13 cellular contexts compared by ENCODE assay signal in the genomic region with DNA sequence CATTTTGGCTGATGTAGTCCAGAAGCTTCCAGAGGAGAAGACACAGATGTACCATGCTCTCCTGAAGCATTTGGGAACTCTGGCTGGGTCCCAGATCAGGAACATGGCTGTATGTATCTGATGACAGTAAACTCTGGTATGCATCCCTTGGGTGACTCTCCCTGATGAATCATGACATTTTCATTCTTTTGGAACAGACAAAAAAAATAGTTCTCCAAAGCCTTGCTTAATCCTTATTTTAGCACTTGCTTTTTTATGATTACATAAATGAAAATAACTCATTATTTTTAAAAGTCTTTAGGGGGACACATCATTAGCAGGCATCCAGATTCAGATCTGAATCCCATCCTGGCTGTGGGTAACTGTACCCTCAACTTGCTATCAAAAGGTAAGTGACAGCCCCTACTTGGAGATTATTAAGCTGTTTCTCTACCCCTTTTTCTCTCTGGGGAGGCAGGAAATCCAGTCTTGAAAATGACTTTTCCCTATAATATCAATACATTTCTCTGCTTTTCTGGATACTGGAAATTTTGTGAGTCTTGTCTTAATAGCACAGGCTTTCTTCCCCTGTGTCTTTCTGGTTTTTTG. TPM values are rescaled to one million over a fixed set of nuclear protein-coding genes. Genes with fewer than 3 reads are reported as not detected.
DNase-seq lines count a peak whose midpoint lies in the region; ATAC-seq, FAIRE-seq and TF ChIP-seq lines count a peak whose summit lies in the region.
"Had no signal": no experiment of that assay in that cellular context is flagged by ENCODE, and none has a peak within 500 bp of the region (broad histone marks: within the 10 kb centered on the region; RNA-seq: fewer than 3 reads in every experiment).

No MANE protein-coding gene starts in this region.

- H3K4me1 Mint-ChIP-seq in activated T-cell treated with anti-CD3 and anti-CD28 coated beads, Interleukin-2, amount 50 U/mL, for 72 hours (ENCODE audit: low read depth), result peaks cover 5% of the 10 kb centered on the region
- H3K4me1 Mint-ChIP-seq in activated T-helper 1 cell treated with anti-CD3 and anti-CD28 coated beads, Interleukin-12 subunit alpha, Interleukin-12 subunit beta, Interleukin-2, Interleukin-4 antibody, amounts not matched to agents 30 ng/mL and 10 ng/mL and 1 ng/mL, durations not matched to agents 14 hours and 24 hours and 36 hours (ENCODE audit: low read depth), result no peaks in the 10 kb centered on the region
- H3K4me1 Mint-ChIP-seq: activated naive CD8-positive, alpha-beta T cell treated with anti-CD3 and anti-CD28 coated beads, Interleukin-2, amount 50 U/mL, for 24 hours had no signal

- no peak overlapping the region for H3K27ac ChIP-seq in left ventricle myocardium inferior (replicated peaks)

- H3K27me3 ChIP-seq in left ventricle myocardium inferior (ENCODE audit: low read depth) (peaks cover 13% of the 10 kb centered on the region), adipocyte (replicated peaks; ENCODE audit: control insufficient read depth, insufficient read depth, low read length) (no peaks in the 10 kb centered on the region)

- H3K4me3 ChIP-seq in left ventricle myocardium inferior (no peak overlapping the region), adipocyte (ENCODE audit: low read length) (peak overlapping the region; percentile 67)
- H3K4me3 ChIP-seq: K562, lung had no signal

- FAIRE-seq in urothelium cell line (lab: Jason Lieb, UNC), result no peak
- FAIRE-seq: K562 had no signal

- H3K36me3 Mint-ChIP-seq in activated T-cell treated with anti-CD3 and anti-CD28 coated beads, Interleukin-2, amount 50 U/mL, for 72 hours (ENCODE audit: insufficient read depth in 2 of 2), result no peaks in the 10 kb centered on the region
- no peaks in the 10 kb centered on the region for H3K36me3 Mint-ChIP-seq in activated T-helper 1 cell treated with anti-CD3 and anti-CD28 coated beads, Interleukin-12 subunit alpha, Interleukin-12 subunit beta, Interleukin-2, Interleukin-4 antibody, amounts not matched to agents 30 ng/mL and 10 ng/mL and 1 ng/mL, durations not matched to agents 14 hours and 24 hours and 36 hours (ENCODE audit: low read depth)

- no peak for TF ChIP-seq CTCF in left ventricle myocardium inferior (IDR thresholded peaks at IDR 0.05; ENCODE audit: borderline replicate concordance)

- ATAC-seq in Right ventricle myocardium inferior, result peak; percentile 39
- no peak for ATAC-seq in activated T-cell treated with anti-CD3 and anti-CD28 coated beads, Interleukin-2, amount 50 U/mL, for 72 hours (replicated peaks in 1 of 2)
- ATAC-seq: activated naive CD8-positive, alpha-beta T cell treated with anti-CD3 and anti-CD28 coated beads, Interleukin-2, amount 50 U/mL, for 24 hours; K562 had no signal

- H3K9me3 Mint-ChIP-seq in activated T-cell treated with anti-CD3 and anti-CD28 coated beads, Interleukin-2, amount 50 U/mL, for 72 hours, result peaks cover 3 to 4% of the 10 kb centered on the region in 2 donors
- no peaks in the 10 kb centered on the region for H3K9me3 Mint-ChIP-seq in activated T-helper 1 cell treated with anti-CD3 and anti-CD28 coated beads, Interleukin-12 subunit alpha, Interleukin-12 subunit beta, Interleukin-2, Interleukin-4 antibody, amounts not matched to agents 30 ng/mL and 10 ng/mL and 1 ng/mL, durations not matched to agents 14 hours and 24 hours and 36 hours
- H3K9me3 Mint-ChIP-seq: activated naive CD8-positive, alpha-beta T cell treated with anti-CD3 and anti-CD28 coated beads, Interleukin-2, amount 50 U/mL, for 24 hours had no signal

- H3K4me1 ChIP-seq in left ventricle myocardium inferior, result no peaks in the 10 kb centered on the region
- peaks cover 45% of the 10 kb centered on the region for H3K4me1 ChIP-seq in adipocyte (ENCODE audit: control insufficient read depth, insufficient read depth, low read length)

- no peak overlapping the region for H3K27ac Mint-ChIP-seq in activated T-cell treated with anti-CD3 and anti-CD28 coated beads, Interleukin-2, amount 50 U/mL, for 72 hours
- no peak overlapping the region for H3K27ac Mint-ChIP-seq in activated T-helper 1 cell treated with anti-CD3 and anti-CD28 coated beads, Interleukin-12 subunit alpha, Interleukin-12 subunit beta, Interleukin-2, Interleukin-4 antibody, amounts not matched to agents 30 ng/mL and 10 ng/mL and 1 ng/mL, durations not matched to agents 14 hours and 24 hours and 36 hours
- H3K27ac Mint-ChIP-seq: activated naive CD8-positive, alpha-beta T cell treated with anti-CD3 and anti-CD28 coated beads, Interleukin-2, amount 50 U/mL, for 24 hours had no signal

- DNase-seq in Right ventricle myocardium inferior (ENCODE audit: missing footprints) (no peak), left ventricle myocardium inferior (no peak), adipocyte (ENCODE audit: low read depth) (peak; percentile 87), glomerular visceral epithelial cell (ENCODE audit: extremely low spot score) (peak; percentile 73), urothelium cell line (ENCODE audit: low spot score) (peak; percentile 69), SK-N-DZ (ENCODE audit: low spot score) (no peak)
- DNase-seq in activated T-cell treated with anti-CD3 and anti-CD28 coated beads, Interleukin-2, amount 50 U/mL, for 72 hours, result no peak
- no peak for DNase-seq in activated T-helper 1 cell treated with anti-CD3 and anti-CD28 coated beads, Interleukin-12 subunit alpha, Interleukin-12 subunit beta, Interleukin-2, Interleukin-4 antibody, amounts not matched to agents 30 ng/mL and 10 ng/mL and 1 ng/mL, durations not matched to agents 14 hours and 24 hours and 36 hours (ENCODE audit: low spot score)
- DNase-seq: 8988T; activated naive CD8-positive, alpha-beta T cell treated with anti-CD3 and anti-CD28 coated beads, Interleukin-2, amount 50 U/mL, for 24 hours; NCI-H524 had no signal

- H3K36me3 ChIP-seq in left ventricle myocardium inferior (no peaks in the 10 kb centered on the region), adipocyte (ENCODE audit: control insufficient read depth, insufficient read depth, low read length, severe bottlenecking) (peaks cover 89% of the 10 kb centered on the region)

- H3K9me3 ChIP-seq in left ventricle myocardium inferior (replicated peaks), result peaks cover 3% of the 10 kb centered on the region
- no peaks in the 10 kb centered on the region for H3K9me3 ChIP-seq in adipocyte (ENCODE audit: control insufficient read depth, low read length)

- intact Hi-C loops in Right ventricle myocardium inferior (cut with DNase I), result no loop called here
- intact Hi-C loops in left ventricle myocardium inferior (cut with micrococcal nuclease), result no loop called here
- intact Hi-C loops in activated T-helper 1 cell treated with anti-CD3 and anti-CD28 coated beads, Interleukin-12 subunit alpha, Interleukin-12 subunit beta, Interleukin-2, Interleukin-4 antibody, amounts not matched to agents 30 ng/mL and 10 ng/mL and 1 ng/mL, durations not matched to agents 14 hours and 24 hours and 36 hours (cut with micrococcal nuclease), result no loop called here

- peaks cover 28% of the 10 kb centered on the region for H3K27me3 Mint-ChIP-seq in activated T-cell treated with anti-CD3 and anti-CD28 coated beads, Interleukin-2, amount 50 U/mL, for 72 hours (ENCODE audit: low read depth)
- peaks cover 5% of the 10 kb centered on the region for H3K27me3 Mint-ChIP-seq in activated T-helper 1 cell treated with anti-CD3 and anti-CD28 coated beads, Interleukin-12 subunit alpha, Interleukin-12 subunit beta, Interleukin-2, Interleukin-4 antibody, amounts not matched to agents 30 ng/mL and 10 ng/mL and 1 ng/mL, durations not matched to agents 14 hours and 24 hours and 36 hours (ENCODE audit: insufficient read depth)

- no peak overlapping the region for H3K4me3 Mint-ChIP-seq in activated T-cell treated with anti-CD3 and anti-CD28 coated beads, Interleukin-2, amount 50 U/mL, for 72 hours
- no peak overlapping the region for H3K4me3 Mint-ChIP-seq in activated T-helper 1 cell treated with anti-CD3 and anti-CD28 coated beads, Interleukin-12 subunit alpha, Interleukin-12 subunit beta, Interleukin-2, Interleukin-4 antibody, amounts not matched to agents 30 ng/mL and 10 ng/mL and 1 ng/mL, durations not matched to agents 14 hours and 24 hours and 36 hours
- H3K4me3 Mint-ChIP-seq: activated naive CD8-positive, alpha-beta T cell treated with anti-CD3 and anti-CD28 coated beads, Interleukin-2, amount 50 U/mL, for 24 hours had no signal

- H3K9ac ChIP-seq in adipocyte (ENCODE audit: low read length), result peak overlapping the region; percentile 75

RNA-seq across cellular contexts. Expression of gene AOX1, which starts 23.3 kb away (rescaled TPM):
- total RNA-seq in Right ventricle myocardium inferior, result 7.5 TPM
- 3.6 TPM for total RNA-seq in left ventricle myocardium inferior
- polyA plus RNA-seq in SK-N-DZ (2014; cell fraction: cytosol; rRNA removed), result 0.39 TPM in 1 of 2 replicates, not detected in the other
- polyA plus RNA-seq in SK-N-DZ (2014; cell fraction: nucleus; rRNA removed), result 0.11 and 0.18 TPM in 2 replicates
- under 1 TPM; 0.83 to 0.84 TPM for total RNA-seq in activated T-cell treated with anti-CD3 and anti-CD28 coated beads, Interleukin-2, amount 50 U/mL, for 72 hours
- total RNA-seq in activated T-helper 1 cell treated with anti-CD3 and anti-CD28 coated beads, Interleukin-12 subunit alpha, Interleukin-12 subunit beta, Interleukin-2, Interleukin-4 antibody, amounts not matched to agents 30 ng/mL and 10 ng/mL and 1 ng/mL, durations not matched to agents 14 hours and 24 hours and 36 hours, result 0.05 TPM in 1 of 2 replicates, not detected in the other

Comparison
In these comparisons a context has a peak if more than half of its experiments do, and no peak if none do; other contexts are left out.
1. DNase-seq: peak in adipocyte (single experiment), glomerular visceral epithelial cell (single experiment) and urothelium cell line (single experiment); none in Right ventricle myocardium inferior (single experiment), left ventricle myocardium inferior (single experiment), SK-N-DZ (single experiment), activated T-cell treated with anti-CD3 and anti-CD28 coated beads, Interleukin-2, amount 50 U/mL, for 72 hours (0 of 2) and activated T-helper 1 cell treated with anti-CD3 and anti-CD28 coated beads, Interleukin-12 subunit alpha, Interleukin-12 subunit beta, Interleukin-2, Interleukin-4 antibody, amounts not matched to agents 30 ng/mL and 10 ng/mL and 1 ng/mL, durations not matched to agents 14 hours and 24 hours and 36 hours (single experiment).